In genomic region chrX:146224442-146224841, GRCh38 we compare ENCODE assay signal across 17 cellular contexts.
A peak's percentile ranks its signal among the peaks of the same experiment; 100 is the strongest.
DNase-seq lines count a peak whose midpoint lies in the region; ATAC-seq and TF ChIP-seq lines count a peak whose summit lies in the region.
"Had no signal": no experiment of that assay in that cellular context is flagged by ENCODE, and none has a peak within 500 bp of the region (broad histone marks: within the 10 kb centered on the region; RNA-seq: fewer than 3 reads in every experiment).

No MANE protein-coding gene starts in this region.

- H3K27me3 ChIP-seq in right lobe of liver: no peaks in the 10 kb centered on the region
- H3K27me3 ChIP-seq: testis had no signal

- intact Hi-C loops in right lobe of liver (cut with DNase I): no loop called here

- H3K27ac Mint-ChIP-seq in mesothelial cell of epicardium: no peak overlapping the region
- H3K27ac Mint-ChIP-seq: activated T-cell treated with anti-CD3 and anti-CD28 coated beads, Interleukin-2, amount 50 U/mL, for 72 hours; IgD-negative memory B cell; T-helper 2 cell treated with Interferon-gamma antibody and Interleukin-4, amounts not matched to agents 5 μg/mL and 100 μg/mL, for 36 hours had no signal

- TF ChIP-seq POLR2A in right lobe of liver (IDR thresholded peaks at IDR 0.05): no peak

- TF ChIP-seq CTCF in right lobe of liver (IDR thresholded peaks at IDR 0.05) (peak; percentile 4 to 43 (median 33)), RWPE1 (conservative IDR thresholded peaks at IDR 0.05; ENCODE audit: low read depth) (no peak), mesothelial cell of epicardium (IDR thresholded peaks at IDR 0.05; ENCODE audit: unreplicated experiment) (no peak)

- no peaks in the 10 kb centered on the region for H3K4me1 ChIP-seq in right lobe of liver
- H3K4me1 ChIP-seq: testis had no signal

- H3K4me1 Mint-ChIP-seq in mesothelial cell of epicardium: no peaks in the 10 kb centered on the region
- H3K4me1 Mint-ChIP-seq: IgD-negative memory B cell had no signal

- in situ Hi-C loops in KBM-7 (cut with MboI; ENCODE audit: low pct_unique_long_range_greater_than_20kb, low sequenced_read_pairs): no loop called here

- ATAC-seq in right lobe of liver: peak in 2 of 4 donors; percentile 30 to 47
- ATAC-seq: activated T-cell treated with anti-CD3 and anti-CD28 coated beads, Interleukin-2, amount 50 U/mL, for 72 hours had no signal

- no peak overlapping the region for H3K4me3 Mint-ChIP-seq in mesothelial cell of epicardium
- H3K4me3 Mint-ChIP-seq: activated T-cell treated with anti-CD3 and anti-CD28 coated beads, Interleukin-2, amount 50 U/mL, for 72 hours; IgD-negative memory B cell; T-helper 2 cell treated with Interferon-gamma antibody and Interleukin-4, amounts not matched to agents 5 μg/mL and 100 μg/mL, for 36 hours had no signal

- 63% methylated on average over 1 of the region's 1 CpG for WGBS in right lobe of liver (ENCODE audit: insufficient coverage, low coverage, low lambda C conversion rate, missing lambda C conversion rate)

- no peaks in the 10 kb centered on the region for H3K27me3 Mint-ChIP-seq in mesothelial cell of epicardium (ENCODE audit: low read depth)
- H3K27me3 Mint-ChIP-seq: IgD-negative memory B cell had no signal

- peak; percentile 30 for DNase-seq in ELF-1 (ENCODE audit: low read depth, low spot score)
- peak; percentile 20 for DNase-seq in KBM-7
- DNase-seq in RKO (ENCODE audit: low spot score): peak; percentile 4
- no peak for DNase-seq in right lobe of liver
- DNase-seq in RWPE1 (ENCODE audit: low spot score): no peak
- DNase-seq in mesothelial cell of epicardium (ENCODE audit: low spot score in 2 of 2, unreplicated experiment in 2 of 2): no peak
- no peak for DNase-seq in NCI-H2196 (lab: John Stamatoyannopoulos, UW; ENCODE audit: unreplicated experiment)
- DNase-seq: activated CD4-positive, alpha-beta T cell treated with anti-CD3 and anti-CD28 coated beads for 48 hours; activated T-cell treated with anti-CD3 and anti-CD28 coated beads, Interleukin-2, amount 50 U/mL, for 72 hours; amygdala; mesenchymal stem cell; NCI-H2081 treated with DMSO at 0.1 percent for 48 hours; RPMI8226; stimulated activated CD4-positive, alpha-beta T cell treated with anti-CD3 and anti-CD28 coated beads, Interleukin-12 subunit alpha, Interleukin-12 subunit beta, amount 100 ng/mL, for 4 hours; testis had no signal

- H3K4me3 ChIP-seq in right lobe of liver: no peak overlapping the region
- H3K4me3 ChIP-seq: testis had no signal

- H3K36me3 ChIP-seq in right lobe of liver: no peaks in the 10 kb centered on the region

- CTCF ChIA-PET in RWPE1 (lab: Yijun Ruan, JAX): interaction anchor here (0.6 kb wide), 1 partner anchor 572 kb away, joined by 3 read pairs; no protein-coding TSS in a partner anchor

- H3K36me3 Mint-ChIP-seq in mesothelial cell of epicardium: no peaks in the 10 kb centered on the region
- H3K36me3 Mint-ChIP-seq: IgD-negative memory B cell had no signal

- H3K9me3 ChIP-seq in right lobe of liver: no peaks in the 10 kb centered on the region
- H3K9me3 ChIP-seq: testis had no signal

- H3K9me3 Mint-ChIP-seq in mesothelial cell of epicardium: peaks cover 50% of the 10 kb centered on the region

- POLR2A ChIA-PET in RWPE1 (lab: Yijun Ruan, JAX; ENCODE audit: low non-redundant PET): no interaction called here

- H3K27ac ChIP-seq in right lobe of liver (no peak overlapping the region), RWPE1 (no peak overlapping the region)
- H3K27ac ChIP-seq: testis had no signal

Comparison
In these comparisons a context has a peak if more than half of its experiments do, and no peak if none do; other contexts are left out.
1. DNase-seq: peak in ELF-1 (single experiment), KBM-7 (single experiment) and RKO (single experiment); none in right lobe of liver (0 of 3), RWPE1 (single experiment), mesothelial cell of epicardium (0 of 2) and NCI-H2196 (single experiment).
2. CTCF ChIP-seq: peak in right lobe of liver (4 of 4); none in RWPE1 (single experiment) and mesothelial cell of epicardium (single experiment).